In the genomic region with DNA sequence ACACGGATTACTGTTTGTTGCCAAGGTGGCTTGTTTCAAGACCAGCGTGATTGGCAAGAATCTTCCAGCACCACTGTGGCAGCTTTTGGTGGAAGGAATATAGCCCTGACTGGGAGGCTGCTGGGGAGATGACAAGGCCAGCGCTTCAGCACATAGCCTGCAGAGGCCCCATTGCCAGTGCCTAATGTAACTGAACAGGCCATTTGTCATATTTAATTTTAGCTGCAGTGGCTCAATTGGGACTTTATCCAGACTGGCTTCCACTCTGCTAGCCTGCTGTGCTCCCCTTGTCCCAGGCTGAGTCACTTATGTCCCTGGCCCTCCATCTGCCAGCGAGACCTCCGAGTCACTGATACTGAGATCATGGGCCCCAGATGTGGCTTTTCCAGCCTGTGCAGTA, we compare ENCODE assay signal across 18 cellular contexts.
DNase-seq lines count a peak whose midpoint lies in the region; ATAC-seq, FAIRE-seq and TF ChIP-seq lines count a peak whose summit lies in the region.
"Had no signal": no experiment of that assay in that cellular context is flagged by ENCODE, and none has a peak within 500 bp of the region (broad histone marks: within the 10 kb centered on the region; RNA-seq: fewer than 3 reads in every experiment).

No MANE protein-coding gene starts in this region.

- peaks cover 30% of the 10 kb centered on the region for H3K4me1 Mint-ChIP-seq in endodermal cell
- H3K4me1 Mint-ChIP-seq: activated CD8-positive, alpha-beta memory T cell treated with anti-CD3 and anti-CD28 coated beads, Interleukin-2, amount 10 ng/mL, durations not matched to agents 7 days and 5 days had no signal

- H3K36me3 ChIP-seq in endodermal cell (ENCODE audit: control insufficient read depth, insufficient read depth, low read length) (peaks cover 11% of the 10 kb centered on the region), left lung (no peaks in the 10 kb centered on the region)
- H3K36me3 ChIP-seq: sigmoid colon, transverse colon had no signal

- TF ChIP-seq CTCF in endodermal cell (conservative IDR thresholded peaks at IDR 0.05), result no peak
- TF ChIP-seq CTCF in left lung (IDR thresholded peaks at IDR 0.05), result no peak

- H3K4me3 ChIP-seq in endodermal cell (ENCODE audit: low read length) (no peak overlapping the region), left lung (no peak overlapping the region)
- H3K4me3 ChIP-seq: A549, sigmoid colon, transverse colon had no signal

- H3K4me1 ChIP-seq in endodermal cell (ENCODE audit: control insufficient read depth, insufficient read depth, low read length) (peaks cover 12% of the 10 kb centered on the region), left lung (no peaks in the 10 kb centered on the region)
- H3K4me1 ChIP-seq: A549 had no signal

- 71 to 75% methylated on average over 4 to 5 of the region's 5 CpGs for WGBS in endodermal cell (ENCODE audit: insufficient coverage in 1 of 2, insufficient read length in 1 of 2), 2 experiments

- ATAC-seq in left lung, result peak; percentile 56
- ATAC-seq: activated CD8-positive, alpha-beta memory T cell treated with anti-CD3 and anti-CD28 coated beads, Interleukin-2, amount 10 ng/mL, durations not matched to agents 7 days and 5 days; T-helper 17 cell had no signal

- FAIRE-seq in HTR-8/SVneo (lab: Jason Lieb, UNC), result no peak
- FAIRE-seq: A549 had no signal

- H3K27ac Mint-ChIP-seq in endodermal cell, result no peak overlapping the region
- H3K27ac Mint-ChIP-seq: activated CD8-positive, alpha-beta memory T cell treated with anti-CD3 and anti-CD28 coated beads, Interleukin-2, amount 10 ng/mL, durations not matched to agents 7 days and 5 days; CD4-positive, alpha-beta T cell; T-helper 17 cell had no signal

- H3K36me3 Mint-ChIP-seq in endodermal cell (ENCODE audit: low read depth), result peaks cover 15% of the 10 kb centered on the region
- H3K36me3 Mint-ChIP-seq: activated CD8-positive, alpha-beta memory T cell treated with anti-CD3 and anti-CD28 coated beads, Interleukin-2, amount 10 ng/mL, durations not matched to agents 7 days and 5 days had no signal

- H3K27me3 ChIP-seq in endodermal cell (ENCODE audit: control insufficient read depth, insufficient read depth, low read length, poor library complexity, severe bottlenecking) (no peaks in the 10 kb centered on the region), left lung (no peaks in the 10 kb centered on the region)
- H3K27me3 ChIP-seq: sigmoid colon, transverse colon had no signal

- H3K9me3 ChIP-seq in endodermal cell (ENCODE audit: control insufficient read depth, low read length) (peaks cover 8% of the 10 kb centered on the region), left lung (no peaks in the 10 kb centered on the region)
- H3K9me3 ChIP-seq: A549, sigmoid colon, transverse colon had no signal

- no peak overlapping the region for H3K9ac ChIP-seq in endodermal cell (ENCODE audit: extremely low read depth, low read length, poor library complexity, severe bottlenecking)

- no peak overlapping the region for H3K4me3 Mint-ChIP-seq in endodermal cell
- H3K4me3 Mint-ChIP-seq: activated CD8-positive, alpha-beta memory T cell treated with anti-CD3 and anti-CD28 coated beads, Interleukin-2, amount 10 ng/mL, durations not matched to agents 7 days and 5 days; CD4-positive, alpha-beta T cell; neural crest cell; T-helper 17 cell had no signal

- intact Hi-C loops in left lung (cut with DNase I), result no loop called here

- no peaks in the 10 kb centered on the region for H3K27me3 Mint-ChIP-seq in endodermal cell (ENCODE audit: insufficient read depth)
- H3K27me3 Mint-ChIP-seq: activated CD8-positive, alpha-beta memory T cell treated with anti-CD3 and anti-CD28 coated beads, Interleukin-2, amount 10 ng/mL, durations not matched to agents 7 days and 5 days; CD4-positive, alpha-beta T cell; T-helper 17 cell had no signal

- no peak for TF ChIP-seq POLR2A in erythroblast (IDR thresholded peaks at IDR 0.05; ENCODE audit: low read length)

- DNase-seq in A172 (ENCODE audit: low spot score) (peak; percentile 35), NCI-H69 (lab: John Stamatoyannopoulos, UW) (peak; percentile 12), endodermal cell (peak; percentile 61), left lung (no peak), cortex of kidney (lab: John Stamatoyannopoulos, UW) (no peak), foreskin melanocyte (no peak), HTR-8/SVneo (ENCODE audit: insufficient read length, low spot score) (no peak), erythroblast (lab: John Stamatoyannopoulos, UW) (no peak)
- DNase-seq: activated CD4-positive, CD25-positive, alpha-beta regulatory T cell treated with anti-CD3 and anti-CD28 coated beads, Interleukin-2, amount 50 U/mL, for 72 hours; activated CD8-positive, alpha-beta memory T cell treated with anti-CD3 and anti-CD28 coated beads, Interleukin-2, amount 10 ng/mL, durations not matched to agents 7 days and 5 days; activated naive CD4-positive, alpha-beta T cell treated with Interleukin-2 at 50 U/mL for 16 hours; CD4-positive, alpha-beta T cell; DND-41; sigmoid colon; T-helper 17 cell; transverse colon had no signal

- no peaks in the 10 kb centered on the region for H3K9me3 Mint-ChIP-seq in endodermal cell

- H3K27ac ChIP-seq in endodermal cell (ENCODE audit: low read depth, low read length), result no peak overlapping the region
- H3K27ac ChIP-seq in left lung, result no peak overlapping the region
- H3K27ac ChIP-seq: A549, transverse colon had no signal

Comparison
In these comparisons a context has a peak if more than half of its experiments do, and no peak if none do; other contexts are left out.
1. DNase-seq: peak in A172 (single experiment), NCI-H69 (single experiment) and endodermal cell (single experiment); none in left lung (0 of 2), cortex of kidney (single experiment), foreskin melanocyte (single experiment), HTR-8/SVneo (single experiment) and erythroblast (0 of 2).